Comparison of ENCODE assay signal across 10 cellular contexts in the genomic region with DNA sequence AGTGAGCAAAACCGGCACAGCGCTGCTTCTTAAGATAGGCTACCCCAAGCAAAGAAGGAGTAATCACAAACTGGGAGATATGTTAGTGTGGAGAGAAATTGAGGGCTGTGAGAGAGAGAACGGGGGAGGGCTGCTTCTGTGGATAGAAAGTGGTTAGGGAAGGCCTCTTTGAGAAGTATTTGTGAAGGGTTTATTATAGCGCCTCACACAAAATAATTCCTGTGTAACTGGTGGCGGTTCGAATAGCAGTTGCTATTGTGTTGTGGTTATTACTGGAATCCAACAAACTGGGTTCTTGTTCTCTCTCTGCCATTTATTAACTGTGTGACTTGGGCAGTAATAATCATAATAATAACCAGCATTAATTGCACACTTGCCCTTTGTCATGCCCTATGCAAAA.
"Had no signal": no experiment of that assay in that cellular context is flagged by ENCODE, and none has a peak within 500 bp of the region (broad histone marks: within the 10 kb centered on the region; RNA-seq: fewer than 3 reads in every experiment).

No MANE protein-coding gene starts in this region.

- H3K4me3 ChIP-seq: breast epithelium, thyroid gland had no signal

- H3K27me3 ChIP-seq: breast epithelium, thyroid gland had no signal

- H3K27me3 Mint-ChIP-seq: activated CD4-positive, alpha-beta memory T cell treated with anti-CD3 and anti-CD28 coated beads for 36 hours; activated naive CD8-positive, alpha-beta T cell treated with anti-CD3 and anti-CD28 coated beads for 36 hours had no signal

- H3K4me1 ChIP-seq: breast epithelium, thyroid gland had no signal

- H3K27ac Mint-ChIP-seq: activated naive CD8-positive, alpha-beta T cell treated with anti-CD3 and anti-CD28 coated beads for 36 hours; nephron progenitor cell had no signal

- H3K27ac ChIP-seq: breast epithelium, thyroid gland had no signal

- DNase-seq: activated CD4-positive, alpha-beta memory T cell treated with anti-CD3 and anti-CD28 coated beads for 36 hours; activated naive CD8-positive, alpha-beta T cell treated with anti-CD3 and anti-CD28 coated beads for 36 hours; anterior cingulate cortex; dermis blood vessel endothelial cell; nephron progenitor cell; SIG-M5; stimulated activated CD4-positive, alpha-beta T cell treated with anti-CD3 and anti-CD28 coated beads, Interleukin-4, amount 100 ng/mL, for 1 hour; thyroid gland had no signal

- H3K9me3 Mint-ChIP-seq: activated CD4-positive, alpha-beta memory T cell treated with anti-CD3 and anti-CD28 coated beads for 36 hours; activated naive CD8-positive, alpha-beta T cell treated with anti-CD3 and anti-CD28 coated beads for 36 hours; nephron progenitor cell; T-helper 2 cell treated with Interferon-gamma antibody and Interleukin-4, amounts not matched to agents 5 μg/mL and 100 μg/mL, for 36 hours had no signal

- H3K9me3 ChIP-seq: breast epithelium, thyroid gland had no signal

- H3K4me3 Mint-ChIP-seq: activated CD4-positive, alpha-beta memory T cell treated with anti-CD3 and anti-CD28 coated beads for 36 hours; activated naive CD8-positive, alpha-beta T cell treated with anti-CD3 and anti-CD28 coated beads for 36 hours; nephron progenitor cell; T-helper 2 cell treated with Interferon-gamma antibody and Interleukin-4, amounts not matched to agents 5 μg/mL and 100 μg/mL, for 36 hours had no signal
